ENCODE assay signal across 9 cellular contexts in the genomic region with DNA sequence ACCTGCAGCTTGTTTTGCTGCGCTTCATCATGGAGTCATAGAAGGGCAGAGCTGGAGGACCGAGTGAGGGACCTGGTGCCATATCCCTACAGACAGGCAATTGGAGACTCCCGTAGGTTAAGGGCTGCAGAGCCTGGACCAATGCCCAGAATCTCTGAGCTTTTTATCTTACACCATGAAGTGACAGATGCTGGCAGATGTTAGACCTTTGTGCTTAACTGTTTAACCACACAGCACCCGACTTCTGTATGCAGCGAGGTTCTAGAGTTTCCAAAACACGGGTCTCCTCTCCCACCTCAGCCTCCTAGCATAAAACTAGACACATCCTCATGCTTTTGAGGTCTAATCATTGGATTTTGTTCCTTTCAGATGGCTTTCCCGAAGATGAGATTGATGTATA. TPM values are rescaled to one million over a fixed set of nuclear protein-coding genes. Genes with fewer than 3 reads are reported as not detected.
DNase-seq lines count a peak whose midpoint lies in the region; ATAC-seq and TF ChIP-seq lines count a peak whose summit lies in the region.
"Had no signal": no experiment of that assay in that cellular context is flagged by ENCODE, and none has a peak within 500 bp of the region (broad histone marks: within the 10 kb centered on the region; RNA-seq: fewer than 3 reads in every experiment).

No MANE protein-coding gene starts in this region.

- H3K27me3 ChIP-seq in RWPE2 (ENCODE audit: insufficient read depth, poor library complexity, severe bottlenecking), result no peaks in the 10 kb centered on the region
- H3K27me3 ChIP-seq in left ventricle myocardium inferior (ENCODE audit: low read depth), result no peaks in the 10 kb centered on the region

- no peaks in the 10 kb centered on the region for H3K36me3 Mint-ChIP-seq in activated T-helper 1 cell treated with anti-CD3 and anti-CD28 coated beads, Interleukin-12 subunit alpha, Interleukin-12 subunit beta, Interleukin-2, Interleukin-4 antibody, amounts not matched to agents 30 ng/mL and 10 ng/mL and 1 ng/mL, durations not matched to agents 14 hours and 24 hours and 36 hours (ENCODE audit: low read depth)

- H3K27ac ChIP-seq in RWPE2 (ENCODE audit: poor library complexity, severe bottlenecking) (no peak overlapping the region), left ventricle myocardium inferior (replicated peaks) (peak overlapping the region; percentile 76)

- ATAC-seq in RWPE2 (ENCODE audit: low read depth), result peak; percentile 35; the same call in 1 of the 3 replicates

- no peaks in the 10 kb centered on the region for H3K36me3 ChIP-seq in RWPE2 (ENCODE audit: low read depth)
- H3K36me3 ChIP-seq in left ventricle myocardium inferior, result no peaks in the 10 kb centered on the region

- H3K27ac Mint-ChIP-seq in activated T-helper 1 cell treated with anti-CD3 and anti-CD28 coated beads, Interleukin-12 subunit alpha, Interleukin-12 subunit beta, Interleukin-2, Interleukin-4 antibody, amounts not matched to agents 30 ng/mL and 10 ng/mL and 1 ng/mL, durations not matched to agents 14 hours and 24 hours and 36 hours, result no peak overlapping the region

- DNase-seq in SHP77 (lab: John Stamatoyannopoulos, UW) (peak; percentile 22 to 44), SHP77 treated with DMSO at 0.1 percent for 48 hours (lab: John Stamatoyannopoulos, UW) (no peak), RWPE2 (ENCODE audit: low spot score) (no peak), left ventricle myocardium inferior (peak; percentile 35), ureter (ENCODE audit: low spot score) (peak; percentile 14), DMS114 treated with DMSO at 0.1 percent for 48 hours (lab: John Stamatoyannopoulos, UW; ENCODE audit: unreplicated experiment) (no peak)
- DNase-seq in activated T-helper 1 cell treated with anti-CD3 and anti-CD28 coated beads, Interleukin-12 subunit alpha, Interleukin-12 subunit beta, Interleukin-2, Interleukin-4 antibody, amounts not matched to agents 30 ng/mL and 10 ng/mL and 1 ng/mL, durations not matched to agents 14 hours and 24 hours and 36 hours (ENCODE audit: low spot score), result no peak
- DNase-seq in stimulated activated naive CD4-positive, alpha-beta T cell treated with Interleukin-2 at 50 U/mL for 16 hours (lab: John Stamatoyannopoulos, UW), result no peak

- intact Hi-C loops in left ventricle myocardium inferior (cut with micrococcal nuclease), result no loop called here
- intact Hi-C loops in activated T-helper 1 cell treated with anti-CD3 and anti-CD28 coated beads, Interleukin-12 subunit alpha, Interleukin-12 subunit beta, Interleukin-2, Interleukin-4 antibody, amounts not matched to agents 30 ng/mL and 10 ng/mL and 1 ng/mL, durations not matched to agents 14 hours and 24 hours and 36 hours (cut with micrococcal nuclease), result no loop called here

- no peaks in the 10 kb centered on the region for H3K9me3 ChIP-seq in RWPE2 (ENCODE audit: severe bottlenecking)
- H3K9me3 ChIP-seq in left ventricle myocardium inferior (replicated peaks), result no peaks in the 10 kb centered on the region

- H3K27me3 Mint-ChIP-seq in activated T-helper 1 cell treated with anti-CD3 and anti-CD28 coated beads, Interleukin-12 subunit alpha, Interleukin-12 subunit beta, Interleukin-2, Interleukin-4 antibody, amounts not matched to agents 30 ng/mL and 10 ng/mL and 1 ng/mL, durations not matched to agents 14 hours and 24 hours and 36 hours (ENCODE audit: insufficient read depth), result no peaks in the 10 kb centered on the region

- H3K4me1 ChIP-seq in RWPE2 (ENCODE audit: insufficient read depth, poor library complexity, severe bottlenecking) (peaks cover 6% of the 10 kb centered on the region), left ventricle myocardium inferior (peaks cover 18% of the 10 kb centered on the region)

- H3K4me1 Mint-ChIP-seq in activated T-helper 1 cell treated with anti-CD3 and anti-CD28 coated beads, Interleukin-12 subunit alpha, Interleukin-12 subunit beta, Interleukin-2, Interleukin-4 antibody, amounts not matched to agents 30 ng/mL and 10 ng/mL and 1 ng/mL, durations not matched to agents 14 hours and 24 hours and 36 hours (ENCODE audit: low read depth), result no peaks in the 10 kb centered on the region

- no peaks in the 10 kb centered on the region for H3K9me3 Mint-ChIP-seq in activated T-helper 1 cell treated with anti-CD3 and anti-CD28 coated beads, Interleukin-12 subunit alpha, Interleukin-12 subunit beta, Interleukin-2, Interleukin-4 antibody, amounts not matched to agents 30 ng/mL and 10 ng/mL and 1 ng/mL, durations not matched to agents 14 hours and 24 hours and 36 hours

- H3K4me3 Mint-ChIP-seq in activated T-helper 1 cell treated with anti-CD3 and anti-CD28 coated beads, Interleukin-12 subunit alpha, Interleukin-12 subunit beta, Interleukin-2, Interleukin-4 antibody, amounts not matched to agents 30 ng/mL and 10 ng/mL and 1 ng/mL, durations not matched to agents 14 hours and 24 hours and 36 hours, result no peak overlapping the region
- H3K4me3 Mint-ChIP-seq: neural crest cell had no signal

- H3K4me3 ChIP-seq in RWPE2 (ENCODE audit: severe bottlenecking), result no peak overlapping the region
- H3K4me3 ChIP-seq in left ventricle myocardium inferior, result peak overlapping the region; percentile 46

- TF ChIP-seq CTCF in RWPE2 (IDR thresholded peaks at IDR 0.05; ENCODE audit: poor library complexity, severe bottlenecking) (no peak), left ventricle myocardium inferior (IDR thresholded peaks at IDR 0.05; ENCODE audit: borderline replicate concordance) (no peak)

RNA-seq across cellular contexts. Expression of gene B3GALT5, which starts 47.5 kb away (rescaled TPM):
- 0.03 TPM for total RNA-seq in left ventricle myocardium inferior
- 21.9 TPM for total RNA-seq in ureter
- not detected in 2 replicates for total RNA-seq in activated T-helper 1 cell treated with anti-CD3 and anti-CD28 coated beads, Interleukin-12 subunit alpha, Interleukin-12 subunit beta, Interleukin-2, Interleukin-4 antibody, amounts not matched to agents 30 ng/mL and 10 ng/mL and 1 ng/mL, durations not matched to agents 14 hours and 24 hours and 36 hours

Comparison
In these comparisons a context has a peak if more than half of its experiments do, and no peak if none do; other contexts are left out.
1. DNase-seq: peak in SHP77 (2 of 2), left ventricle myocardium inferior (single experiment) and ureter (single experiment); none in SHP77 treated with DMSO at 0.1 percent for 48 hours (single experiment), RWPE2 (single experiment), activated T-helper 1 cell treated with anti-CD3 and anti-CD28 coated beads, Interleukin-12 subunit alpha, Interleukin-12 subunit beta, Interleukin-2, Interleukin-4 antibody, amounts not matched to agents 30 ng/mL and 10 ng/mL and 1 ng/mL, durations not matched to agents 14 hours and 24 hours and 36 hours (single experiment), stimulated activated naive CD4-positive, alpha-beta T cell treated with Interleukin-2 at 50 U/mL for 16 hours (single experiment) and DMS114 treated with DMSO at 0.1 percent for 48 hours (single experiment).
2. RNA of gene B3GALT5, which starts 47.5 kb away (total RNA-seq): 21.9 TPM in ureter (single experiment); 0.03 TPM in left ventricle myocardium inferior (single experiment) and not detected in activated T-helper 1 cell treated with anti-CD3 and anti-CD28 coated beads, Interleukin-12 subunit alpha, Interleukin-12 subunit beta, Interleukin-2, Interleukin-4 antibody, amounts not matched to agents 30 ng/mL and 10 ng/mL and 1 ng/mL, durations not matched to agents 14 hours and 24 hours and 36 hours; every median in the first group is over 10 times any median in the second.